In genomic region chrX:4710618-4711433, GRCh38 we compare ENCODE assay signal across 8 cellular contexts.
A peak's percentile ranks its signal among the peaks of the same experiment; 100 is the strongest.
DNase-seq lines count a peak whose midpoint lies in the region; ATAC-seq and TF ChIP-seq lines count a peak whose summit lies in the region.

No MANE protein-coding gene starts in this region.

- H3K27me3 Mint-ChIP-seq in neural crest cell (ENCODE audit: low read depth) = no peaks in the 10 kb centered on the region

- peak; percentile 47 for ATAC-seq in GM18907 (IDR thresholded peaks at IDR 0.05; ENCODE audit: unreplicated experiment)
- ATAC-seq in HG03354 (IDR thresholded peaks at IDR 0.05; ENCODE audit: poor library complexity, severe bottlenecking, unreplicated experiment) = peak; percentile 79
- no peak for ATAC-seq in HG03342 (IDR thresholded peaks at IDR 0.05; ENCODE audit: unreplicated experiment)

- H3K27ac Mint-ChIP-seq in neural crest cell (ENCODE audit: unreplicated experiment) = peak overlapping the region; percentile 86

- CTCF ChIA-PET in GM10248 (lab: Yijun Ruan, JAX) = no interaction called here

- H3K36me3 Mint-ChIP-seq in neural crest cell (ENCODE audit: low read depth) = peaks cover 2% of the 10 kb centered on the region

- no peak overlapping the region for H3K4me3 Mint-ChIP-seq in neural crest cell

- no peaks in the 10 kb centered on the region for H3K9me3 Mint-ChIP-seq in neural crest cell

- POLR2A ChIA-PET in GM10248 (lab: Yijun Ruan, JAX) = no interaction called here

- H3K4me1 Mint-ChIP-seq in neural crest cell = peaks cover 4% of the 10 kb centered on the region

- peak; percentile 39 for DNase-seq in SKM-1 treated with dmso at 0.1 percent for 144 hours (lab: John Stamatoyannopoulos, UW; ENCODE audit: unreplicated experiment)
- DNase-seq in neural crest cell (ENCODE audit: low read depth, low spot score) = no peak
- DNase-seq in NCI-H1048 (lab: John Stamatoyannopoulos, UW) = no peak
- no peak for DNase-seq in anterior cingulate cortex (lab: John Stamatoyannopoulos, UW)
- no peak for DNase-seq in GM10248 (ENCODE audit: extremely low spot score)

- TF ChIP-seq CTCF in neural crest cell (conservative IDR thresholded peaks at IDR 0.05) = no peak
- no peak for TF ChIP-seq CTCF in GM10248 (IDR thresholded peaks at IDR 0.05; ENCODE audit: control extremely low read depth, extremely low read depth, low read depth, missing control alignments)
